In the genomic region with DNA sequence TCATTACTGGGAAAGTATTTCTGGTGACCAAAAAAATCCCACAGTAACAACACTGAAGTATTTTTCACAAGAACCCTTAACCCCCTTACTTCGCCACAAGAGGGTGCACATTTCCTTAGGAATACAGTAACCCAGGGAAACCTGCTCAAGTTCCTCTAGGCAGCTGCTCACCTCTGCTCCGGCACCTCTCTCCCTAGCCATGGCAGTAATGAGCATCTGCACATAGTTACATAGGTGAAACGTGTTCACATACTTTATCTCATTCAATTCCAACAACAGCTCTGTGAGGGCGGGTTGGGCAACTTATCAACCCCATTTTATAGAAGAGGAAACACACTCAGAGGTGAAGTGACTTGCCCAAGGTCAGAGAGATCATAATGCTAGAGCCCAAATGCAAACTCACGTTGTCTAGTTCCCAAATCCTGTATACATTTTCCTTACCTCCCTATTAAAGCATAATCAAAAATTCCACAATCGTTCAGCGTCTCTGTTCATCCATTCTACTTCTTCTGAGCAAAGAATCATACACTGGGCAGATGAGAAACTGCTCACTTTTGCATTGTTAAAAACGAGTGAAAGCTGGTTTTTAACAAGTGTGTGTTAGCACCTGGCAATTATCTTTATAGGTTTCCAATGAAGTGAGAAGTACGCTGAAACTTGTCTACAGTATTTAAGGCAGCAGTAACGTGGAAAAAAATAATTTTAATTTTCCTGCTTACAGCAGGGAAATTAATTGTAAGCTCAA, we compare ENCODE assay signal across 8 cellular contexts.
DNase-seq lines count a peak whose midpoint lies in the region; ATAC-seq and TF ChIP-seq lines count a peak whose summit lies in the region.

No MANE protein-coding gene starts in this region.

- H3K4me1 ChIP-seq in Karpas-422 (ENCODE audit: low read length) (no peaks in the 10 kb centered on the region), PC-9 (replicated peaks; ENCODE audit: insufficient read depth) (peaks cover 65% of the 10 kb centered on the region)

- no peak for ATAC-seq in HG03521 (IDR thresholded peaks at IDR 0.05; ENCODE audit: unreplicated experiment)

- POLR2A ChIA-PET in PC-9 (lab: Charles Lee; ENCODE audit: unreplicated experiment): interaction anchor here (0.6 to 1.0 kb wide), 3 partner anchors 43 to 192 kb away, joined by 3 to 18 read pairs (median 11); partner anchors contain the start of gene IGF2BP2

- peaks cover 78% of the 10 kb centered on the region for H3F3A ChIP-seq in PC-9 (ENCODE audit: insufficient read depth, low read depth)

- BruUV-seq in PC-9 (replicated peaks; lab: Mats Ljungman, UMichigan): no TSS peak

- CTCF ChIA-PET in PC-9 (lab: Charles Lee): interaction anchor here (0.5 to 2.1 kb wide), 7 partner anchors 27 to 194 kb away, joined by 3 to 11 read pairs (median 5); no protein-coding TSS in a partner anchor

- no peak overlapping the region for H3K9ac ChIP-seq in Karpas-422 (ENCODE audit: low read length)

- H4K20me1 ChIP-seq in Karpas-422 (ENCODE audit: insufficient read depth, low read depth, low read length) (no peaks in the 10 kb centered on the region), PC-9 (ENCODE audit: insufficient read depth) (peaks cover 59% of the 10 kb centered on the region)

- no peaks in the 10 kb centered on the region; the same call in 1 of the 2 replicates for H3K27me3 ChIP-seq in Karpas-422 (ENCODE audit: low read length)
- H3K27me3 ChIP-seq in PC-9 (ENCODE audit: insufficient read depth, low read depth): no peaks in the 10 kb centered on the region

- DNase-seq in NCI-H2081 (lab: John Stamatoyannopoulos, UW) (peak; percentile 44 to 64), NCI-H2081 treated with DMSO at 0.1 percent for 48 hours (lab: John Stamatoyannopoulos, UW) (no peak), Karpas-422 (peak; percentile 85), PC-9 (peak; percentile 73 to 85), epithelial cell of esophagus (ENCODE audit: low read depth) (peak; percentile 92), myocyte (ENCODE audit: low read depth) (peak; percentile 74)
- no peak for DNase-seq in activated effector memory CD4-positive, alpha-beta T cell treated with Interleukin-2 at 50 U/mL for 16 hours

- no peak overlapping the region for H3K4me3 ChIP-seq in Karpas-422 (ENCODE audit: low read length)
- no peak overlapping the region for H3K4me3 ChIP-seq in PC-9
- H3K4me3 ChIP-seq in epithelial cell of esophagus (ENCODE audit: low read length): no peak overlapping the region

- H3K27ac ChIP-seq in Karpas-422 (ENCODE audit: low read length) (no peak overlapping the region), PC-9 (peak overlapping the region; percentile 23)

- no peaks in the 10 kb centered on the region for H3K9me2 ChIP-seq in Karpas-422 (replicated peaks; ENCODE audit: insufficient read depth, low read length)
- no peaks in the 10 kb centered on the region for H3K9me2 ChIP-seq in PC-9 (ENCODE audit: insufficient read depth)

- H3K36me3 ChIP-seq in Karpas-422 (ENCODE audit: insufficient read depth, low read length): no peaks in the 10 kb centered on the region
- no peaks in the 10 kb centered on the region for H3K36me3 ChIP-seq in PC-9 (ENCODE audit: low read depth)

- H3K9me3 ChIP-seq in Karpas-422 (ENCODE audit: low read length) (no peaks in the 10 kb centered on the region), PC-9 (ENCODE audit: insufficient read depth, low read depth) (no peaks in the 10 kb centered on the region)

- intact Hi-C loops in PC-9 (cut with micrococcal nuclease; ENCODE audit: unreplicated experiment): loop anchor here (1.0 to 5.0 kb wide), 9 partner anchors 33 to 508 kb away; no protein-coding TSS in a partner anchor

- TF ChIP-seq CTCF in PC-9 (conservative IDR thresholded peaks at IDR 0.05) (peak; percentile 90), epithelial cell of esophagus (IDR thresholded peaks at IDR 0.05; ENCODE audit: insufficient read depth, low read depth, low read length, missing control alignments) (peak; percentile 79)

- H3K79me2 ChIP-seq in Karpas-422 (ENCODE audit: low read length) (no peaks in the 10 kb centered on the region), PC-9 (ENCODE audit: low read depth) (peaks cover 95% of the 10 kb centered on the region)

- H3K4me2 ChIP-seq in Karpas-422 (ENCODE audit: low read depth, low read length, poor library complexity, severe bottlenecking) (no peak overlapping the region), PC-9 (peak overlapping the region; percentile 18; the same call in 1 of the 2 replicates)

- H2AFZ ChIP-seq in Karpas-422 (ENCODE audit: low read length): no peak overlapping the region
- no peak overlapping the region for H2AFZ ChIP-seq in PC-9

Comparison
In these comparisons a context has a peak if more than half of its experiments do, and no peak if none do; other contexts are left out.
1. DNase-seq: peak in NCI-H2081 (2 of 2), Karpas-422 (single experiment), PC-9 (2 of 2), epithelial cell of esophagus (single experiment) and myocyte (single experiment); none in NCI-H2081 treated with DMSO at 0.1 percent for 48 hours (single experiment) and activated effector memory CD4-positive, alpha-beta T cell treated with Interleukin-2 at 50 U/mL for 16 hours (single experiment).